1 cellular context compared by ENCODE assay signal in the genomic region with DNA sequence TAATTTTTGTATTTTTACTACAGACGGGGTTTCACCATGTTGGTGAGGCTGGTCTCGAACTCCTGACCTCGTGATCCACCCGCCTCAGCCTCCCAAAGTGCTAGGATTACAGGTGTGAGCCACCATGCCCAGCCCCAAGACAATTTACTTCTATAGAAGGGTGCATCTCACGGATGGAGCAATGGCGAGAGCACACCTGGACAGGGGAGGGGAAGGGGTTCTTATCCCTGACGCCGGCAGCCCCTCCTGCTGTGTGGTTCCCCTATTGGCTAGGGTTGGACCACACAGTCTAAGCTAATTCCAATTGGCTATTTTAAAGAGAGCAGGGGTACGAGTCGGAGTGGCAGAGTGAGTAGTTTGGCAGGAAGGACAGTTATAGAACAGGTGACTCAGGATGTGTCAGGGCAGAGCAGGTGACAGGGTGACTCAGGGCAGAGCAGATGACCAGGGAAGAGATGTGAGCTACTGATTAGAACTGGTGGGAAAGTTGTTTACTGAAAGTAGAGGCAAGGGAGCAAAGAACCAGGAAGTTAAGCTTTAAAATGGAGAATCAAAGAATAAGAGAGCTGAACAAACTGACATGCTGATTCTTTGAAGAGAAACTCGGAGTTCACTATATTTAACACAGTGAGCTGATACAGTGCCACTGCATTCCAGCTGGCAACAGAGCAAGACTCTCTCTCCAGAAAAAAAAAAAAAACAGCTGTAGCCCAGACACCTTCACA.
TF ChIP-seq lines count a peak whose summit lies in the region.

No MANE protein-coding gene starts in this region.

TF ChIP-seq in HepG2, 621 proteins besides CTCF, POLR2A, EP300 and RAD21 (continued from another document and continues in another):
- TF ChIP-seq, protein P1, sequence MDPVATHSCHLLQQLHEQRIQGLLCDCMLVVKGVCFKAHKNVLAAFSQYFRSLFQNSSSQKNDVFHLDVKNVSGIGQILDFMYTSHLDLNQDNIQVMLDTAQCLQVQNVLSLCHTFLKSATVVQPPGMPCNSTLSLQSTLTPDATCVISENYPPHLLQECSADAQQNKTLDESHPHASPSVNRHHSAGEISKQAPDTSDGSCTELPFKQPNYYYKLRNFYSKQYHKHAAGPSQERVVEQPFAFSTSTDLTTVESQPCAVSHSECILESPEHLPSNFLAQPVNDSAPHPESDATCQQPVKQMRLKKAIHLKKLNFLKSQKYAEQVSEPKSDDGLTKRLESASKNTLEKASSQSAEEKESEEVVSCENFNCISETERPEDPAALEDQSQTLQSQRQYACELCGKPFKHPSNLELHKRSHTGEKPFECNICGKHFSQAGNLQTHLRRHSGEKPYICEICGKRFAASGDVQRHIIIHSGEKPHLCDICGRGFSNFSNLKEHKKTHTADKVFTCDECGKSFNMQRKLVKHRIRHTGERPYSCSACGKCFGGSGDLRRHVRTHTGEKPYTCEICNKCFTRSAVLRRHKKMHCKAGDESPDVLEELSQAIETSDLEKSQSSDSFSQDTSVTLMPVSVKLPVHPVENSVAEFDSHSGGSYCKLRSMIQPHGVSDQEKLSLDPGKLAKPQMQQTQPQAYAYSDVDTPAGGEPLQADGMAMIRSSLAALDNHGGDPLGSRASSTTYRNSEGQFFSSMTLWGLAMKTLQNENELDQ (CRISPR knock-in tag; IDR thresholded peaks at IDR 0.05; ENCODE audit: borderline replicate concordance), result no peak
- TF ChIP-seq ZNF850 (CRISPR knock-in tag; conservative IDR thresholded peaks at IDR 0.05), result no peak
- TF ChIP-seq, protein P2, sequence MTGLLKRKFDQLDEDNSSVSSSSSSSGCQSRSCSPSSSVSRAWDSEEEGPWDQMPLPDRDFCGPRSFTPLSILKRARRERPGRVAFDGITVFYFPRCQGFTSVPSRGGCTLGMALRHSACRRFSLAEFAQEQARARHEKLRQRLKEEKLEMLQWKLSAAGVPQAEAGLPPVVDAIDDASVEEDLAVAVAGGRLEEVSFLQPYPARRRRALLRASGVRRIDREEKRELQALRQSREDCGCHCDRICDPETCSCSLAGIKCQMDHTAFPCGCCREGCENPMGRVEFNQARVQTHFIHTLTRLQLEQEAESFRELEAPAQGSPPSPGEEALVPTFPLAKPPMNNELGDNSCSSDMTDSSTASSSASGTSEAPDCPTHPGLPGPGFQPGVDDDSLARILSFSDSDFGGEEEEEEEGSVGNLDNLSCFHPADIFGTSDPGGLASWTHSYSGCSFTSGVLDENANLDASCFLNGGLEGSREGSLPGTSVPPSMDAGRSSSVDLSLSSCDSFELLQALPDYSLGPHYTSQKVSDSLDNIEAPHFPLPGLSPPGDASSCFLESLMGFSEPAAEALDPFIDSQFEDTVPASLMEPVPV (CRISPR knock-in tag; IDR thresholded peaks at IDR 0.05), result no peak
- TF ChIP-seq ATM (IDR thresholded peaks at IDR 0.05; ENCODE audit: borderline replicate concordance), result peak; percentile 95
- TF ChIP-seq, protein P3, sequence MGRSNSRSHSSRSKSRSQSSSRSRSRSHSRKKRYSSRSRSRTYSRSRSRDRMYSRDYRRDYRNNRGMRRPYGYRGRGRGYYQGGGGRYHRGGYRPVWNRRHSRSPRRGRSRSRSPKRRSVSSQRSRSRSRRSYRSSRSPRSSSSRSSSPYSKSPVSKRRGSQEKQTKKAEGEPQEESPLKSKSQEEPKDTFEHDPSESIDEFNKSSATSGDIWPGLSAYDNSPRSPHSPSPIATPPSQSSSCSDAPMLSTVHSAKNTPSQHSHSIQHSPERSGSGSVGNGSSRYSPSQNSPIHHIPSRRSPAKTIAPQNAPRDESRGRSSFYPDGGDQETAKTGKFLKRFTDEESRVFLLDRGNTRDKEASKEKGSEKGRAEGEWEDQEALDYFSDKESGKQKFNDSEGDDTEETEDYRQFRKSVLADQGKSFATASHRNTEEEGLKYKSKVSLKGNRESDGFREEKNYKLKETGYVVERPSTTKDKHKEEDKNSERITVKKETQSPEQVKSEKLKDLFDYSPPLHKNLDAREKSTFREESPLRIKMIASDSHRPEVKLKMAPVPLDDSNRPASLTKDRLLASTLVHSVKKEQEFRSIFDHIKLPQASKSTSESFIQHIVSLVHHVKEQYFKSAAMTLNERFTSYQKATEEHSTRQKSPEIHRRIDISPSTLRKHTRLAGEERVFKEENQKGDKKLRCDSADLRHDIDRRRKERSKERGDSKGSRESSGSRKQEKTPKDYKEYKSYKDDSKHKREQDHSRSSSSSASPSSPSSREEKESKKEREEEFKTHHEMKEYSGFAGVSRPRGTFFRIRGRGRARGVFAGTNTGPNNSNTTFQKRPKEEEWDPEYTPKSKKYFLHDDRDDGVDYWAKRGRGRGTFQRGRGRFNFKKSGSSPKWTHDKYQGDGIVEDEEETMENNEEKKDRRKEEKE (IDR thresholded peaks at IDR 0.05), result no peak
- no peak for TF ChIP-seq SP5 (CRISPR knock-in tag; IDR thresholded peaks at IDR 0.05; ENCODE audit: borderline replicate concordance, low read depth)
- TF ChIP-seq RBM22 (optimal IDR thresholded peaks at IDR 0.05; ENCODE audit: low read length), result no peak
- TF ChIP-seq ZNF598 (CRISPR knock-in tag; IDR thresholded peaks at IDR 0.05; ENCODE audit: borderline replicate concordance), result no peak
- no peak for TF ChIP-seq TCF12 (IDR thresholded peaks at IDR 0.05)
- no peak for TF ChIP-seq TCF12 (CRISPR knock-in tag; IDR thresholded peaks at IDR 0.05)
- TF ChIP-seq TBP (CRISPR knock-in tag; IDR thresholded peaks at IDR 0.05), result no peak
- TF ChIP-seq, protein P4, sequence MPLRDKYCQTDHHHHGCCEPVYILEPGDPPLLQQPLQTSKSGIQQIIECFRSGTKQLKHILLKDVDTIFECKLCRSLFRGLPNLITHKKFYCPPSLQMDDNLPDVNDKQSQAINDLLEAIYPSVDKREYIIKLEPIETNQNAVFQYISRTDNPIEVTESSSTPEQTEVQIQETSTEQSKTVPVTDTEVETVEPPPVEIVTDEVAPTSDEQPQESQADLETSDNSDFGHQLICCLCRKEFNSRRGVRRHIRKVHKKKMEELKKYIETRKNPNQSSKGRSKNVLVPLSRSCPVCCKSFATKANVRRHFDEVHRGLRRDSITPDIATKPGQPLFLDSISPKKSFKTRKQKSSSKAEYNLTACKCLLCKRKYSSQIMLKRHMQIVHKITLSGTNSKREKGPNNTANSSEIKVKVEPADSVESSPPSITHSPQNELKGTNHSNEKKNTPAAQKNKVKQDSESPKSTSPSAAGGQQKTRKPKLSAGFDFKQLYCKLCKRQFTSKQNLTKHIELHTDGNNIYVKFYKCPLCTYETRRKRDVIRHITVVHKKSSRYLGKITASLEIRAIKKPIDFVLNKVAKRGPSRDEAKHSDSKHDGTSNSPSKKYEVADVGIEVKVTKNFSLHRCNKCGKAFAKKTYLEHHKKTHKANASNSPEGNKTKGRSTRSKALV (CRISPR knock-in tag; IDR thresholded peaks at IDR 0.05), result no peak
- no peak for TF ChIP-seq NFE2L2 (IDR thresholded peaks at IDR 0.05; ENCODE audit: low read length)
- TF ChIP-seq, protein P5, sequence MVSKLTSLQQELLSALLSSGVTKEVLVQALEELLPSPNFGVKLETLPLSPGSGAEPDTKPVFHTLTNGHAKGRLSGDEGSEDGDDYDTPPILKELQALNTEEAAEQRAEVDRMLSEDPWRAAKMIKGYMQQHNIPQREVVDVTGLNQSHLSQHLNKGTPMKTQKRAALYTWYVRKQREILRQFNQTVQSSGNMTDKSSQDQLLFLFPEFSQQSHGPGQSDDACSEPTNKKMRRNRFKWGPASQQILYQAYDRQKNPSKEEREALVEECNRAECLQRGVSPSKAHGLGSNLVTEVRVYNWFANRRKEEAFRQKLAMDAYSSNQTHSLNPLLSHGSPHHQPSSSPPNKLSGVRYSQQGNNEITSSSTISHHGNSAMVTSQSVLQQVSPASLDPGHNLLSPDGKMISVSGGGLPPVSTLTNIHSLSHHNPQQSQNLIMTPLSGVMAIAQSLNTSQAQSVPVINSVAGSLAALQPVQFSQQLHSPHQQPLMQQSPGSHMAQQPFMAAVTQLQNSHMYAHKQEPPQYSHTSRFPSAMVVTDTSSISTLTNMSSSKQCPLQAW (CRISPR knock-in tag; IDR thresholded peaks at IDR 0.05), result peak; percentile 61
- TF ChIP-seq ZKSCAN8 (CRISPR knock-in tag; IDR thresholded peaks at IDR 0.05; ENCODE audit: borderline replicate concordance), result no peak
- TF ChIP-seq, protein P6, sequence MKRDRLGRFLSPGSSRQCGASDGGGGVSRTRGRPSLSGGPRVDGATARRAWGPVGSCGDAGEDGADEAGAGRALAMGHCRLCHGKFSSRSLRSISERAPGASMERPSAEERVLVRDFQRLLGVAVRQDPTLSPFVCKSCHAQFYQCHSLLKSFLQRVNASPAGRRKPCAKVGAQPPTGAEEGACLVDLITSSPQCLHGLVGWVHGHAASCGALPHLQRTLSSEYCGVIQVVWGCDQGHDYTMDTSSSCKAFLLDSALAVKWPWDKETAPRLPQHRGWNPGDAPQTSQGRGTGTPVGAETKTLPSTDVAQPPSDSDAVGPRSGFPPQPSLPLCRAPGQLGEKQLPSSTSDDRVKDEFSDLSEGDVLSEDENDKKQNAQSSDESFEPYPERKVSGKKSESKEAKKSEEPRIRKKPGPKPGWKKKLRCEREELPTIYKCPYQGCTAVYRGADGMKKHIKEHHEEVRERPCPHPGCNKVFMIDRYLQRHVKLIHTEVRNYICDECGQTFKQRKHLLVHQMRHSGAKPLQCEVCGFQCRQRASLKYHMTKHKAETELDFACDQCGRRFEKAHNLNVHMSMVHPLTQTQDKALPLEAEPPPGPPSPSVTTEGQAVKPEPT (CRISPR knock-in tag; IDR thresholded peaks at IDR 0.05; ENCODE audit: low read depth), result no peak
- TF ChIP-seq NR2F6 (IDR thresholded peaks at IDR 0.05), result no peak
- TF ChIP-seq NR2F6 (CRISPR knock-in tag; IDR thresholded peaks at IDR 0.05), result no peak
- no peak for TF ChIP-seq HNF4A (CRISPR knock-in tag; IDR thresholded peaks at IDR 0.05)
- no peak for TF ChIP-seq XRCC5 (optimal IDR thresholded peaks at IDR 0.05; ENCODE audit: low read length)
- peak; percentile 34; the same call in 1 of the 2 replicates for TF ChIP-seq TBX2 (CRISPR knock-in tag; IDR thresholded peaks at IDR 0.05; ENCODE audit: borderline replicate concordance)
- TF ChIP-seq, protein P7, sequence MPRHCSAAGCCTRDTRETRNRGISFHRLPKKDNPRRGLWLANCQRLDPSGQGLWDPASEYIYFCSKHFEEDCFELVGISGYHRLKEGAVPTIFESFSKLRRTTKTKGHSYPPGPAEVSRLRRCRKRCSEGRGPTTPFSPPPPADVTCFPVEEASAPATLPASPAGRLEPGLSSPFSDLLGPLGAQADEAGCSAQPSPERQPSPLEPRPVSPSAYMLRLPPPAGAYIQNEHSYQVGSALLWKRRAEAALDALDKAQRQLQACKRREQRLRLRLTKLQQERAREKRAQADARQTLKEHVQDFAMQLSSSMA (CRISPR knock-in tag; IDR thresholded peaks at IDR 0.05), result no peak
- TF ChIP-seq, protein P8, sequence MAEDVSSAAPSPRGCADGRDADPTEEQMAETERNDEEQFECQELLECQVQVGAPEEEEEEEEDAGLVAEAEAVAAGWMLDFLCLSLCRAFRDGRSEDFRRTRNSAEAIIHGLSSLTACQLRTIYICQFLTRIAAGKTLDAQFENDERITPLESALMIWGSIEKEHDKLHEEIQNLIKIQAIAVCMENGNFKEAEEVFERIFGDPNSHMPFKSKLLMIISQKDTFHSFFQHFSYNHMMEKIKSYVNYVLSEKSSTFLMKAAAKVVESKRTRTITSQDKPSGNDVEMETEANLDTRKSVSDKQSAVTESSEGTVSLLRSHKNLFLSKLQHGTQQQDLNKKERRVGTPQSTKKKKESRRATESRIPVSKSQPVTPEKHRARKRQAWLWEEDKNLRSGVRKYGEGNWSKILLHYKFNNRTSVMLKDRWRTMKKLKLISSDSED (CRISPR knock-in tag; IDR thresholded peaks at IDR 0.05), result no peak
- TF ChIP-seq MIER3 (CRISPR knock-in tag; IDR thresholded peaks at IDR 0.05; ENCODE audit: borderline replicate concordance), result 0 out of 2 replicates have a peak, but pooled peaks have one; percentile 22
- no peak for TF ChIP-seq FIP1L1 (IDR thresholded peaks at IDR 0.05; ENCODE audit: borderline replicate concordance, insufficient read depth, low read depth, low read length)
- TF ChIP-seq, protein P9, sequence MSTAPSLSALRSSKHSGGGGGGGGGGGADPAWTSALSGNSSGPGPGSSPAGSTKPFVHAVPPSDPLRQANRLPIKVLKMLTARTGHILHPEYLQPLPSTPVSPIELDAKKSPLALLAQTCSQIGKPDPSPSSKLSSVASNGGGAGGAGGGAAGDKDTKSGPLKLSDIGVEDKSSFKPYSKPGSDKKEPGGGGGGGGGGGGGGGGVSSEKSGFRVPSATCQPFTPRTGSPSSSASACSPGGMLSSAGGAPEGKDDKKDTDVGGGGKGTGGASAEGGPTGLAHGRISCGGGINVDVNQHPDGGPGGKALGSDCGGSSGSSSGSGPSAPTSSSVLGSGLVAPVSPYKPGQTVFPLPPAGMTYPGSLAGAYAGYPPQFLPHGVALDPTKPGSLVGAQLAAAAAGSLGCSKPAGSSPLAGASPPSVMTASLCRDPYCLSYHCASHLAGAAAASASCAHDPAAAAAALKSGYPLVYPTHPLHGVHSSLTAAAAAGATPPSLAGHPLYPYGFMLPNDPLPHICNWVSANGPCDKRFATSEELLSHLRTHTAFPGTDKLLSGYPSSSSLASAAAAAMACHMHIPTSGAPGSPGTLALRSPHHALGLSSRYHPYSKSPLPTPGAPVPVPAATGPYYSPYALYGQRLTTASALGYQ (CRISPR knock-in tag; IDR thresholded peaks at IDR 0.05), result no peak
- TF ChIP-seq KDM1A (CRISPR knock-in tag; IDR thresholded peaks at IDR 0.05), result no peak
- TF ChIP-seq, protein P10, sequence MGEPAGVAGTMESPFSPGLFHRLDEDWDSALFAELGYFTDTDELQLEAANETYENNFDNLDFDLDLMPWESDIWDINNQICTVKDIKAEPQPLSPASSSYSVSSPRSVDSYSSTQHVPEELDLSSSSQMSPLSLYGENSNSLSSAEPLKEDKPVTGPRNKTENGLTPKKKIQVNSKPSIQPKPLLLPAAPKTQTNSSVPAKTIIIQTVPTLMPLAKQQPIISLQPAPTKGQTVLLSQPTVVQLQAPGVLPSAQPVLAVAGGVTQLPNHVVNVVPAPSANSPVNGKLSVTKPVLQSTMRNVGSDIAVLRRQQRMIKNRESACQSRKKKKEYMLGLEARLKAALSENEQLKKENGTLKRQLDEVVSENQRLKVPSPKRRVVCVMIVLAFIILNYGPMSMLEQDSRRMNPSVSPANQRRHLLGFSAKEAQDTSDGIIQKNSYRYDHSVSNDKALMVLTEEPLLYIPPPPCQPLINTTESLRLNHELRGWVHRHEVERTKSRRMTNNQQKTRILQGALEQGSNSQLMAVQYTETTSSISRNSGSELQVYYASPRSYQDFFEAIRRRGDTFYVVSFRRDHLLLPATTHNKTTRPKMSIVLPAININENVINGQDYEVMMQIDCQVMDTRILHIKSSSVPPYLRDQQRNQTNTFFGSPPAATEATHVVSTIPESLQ (CRISPR knock-in tag; conservative IDR thresholded peaks at IDR 0.05), result no peak
- no peak for TF ChIP-seq TBL1XR1 (IDR thresholded peaks at IDR 0.05; ENCODE audit: borderline replicate concordance, low read length, partially characterized antibody)
- TF ChIP-seq TEAD2 (CRISPR knock-in tag; IDR thresholded peaks at IDR 0.05), result no peak
- TF ChIP-seq ZNF709 (CRISPR knock-in tag; IDR thresholded peaks at IDR 0.05), result no peak
- TF ChIP-seq DNMT1 (CRISPR knock-in tag; IDR thresholded peaks at IDR 0.05), result no peak
- TF ChIP-seq HES4 (CRISPR knock-in tag; IDR thresholded peaks at IDR 0.05; ENCODE audit: borderline replicate concordance), result no peak
- TF ChIP-seq, protein P11, sequence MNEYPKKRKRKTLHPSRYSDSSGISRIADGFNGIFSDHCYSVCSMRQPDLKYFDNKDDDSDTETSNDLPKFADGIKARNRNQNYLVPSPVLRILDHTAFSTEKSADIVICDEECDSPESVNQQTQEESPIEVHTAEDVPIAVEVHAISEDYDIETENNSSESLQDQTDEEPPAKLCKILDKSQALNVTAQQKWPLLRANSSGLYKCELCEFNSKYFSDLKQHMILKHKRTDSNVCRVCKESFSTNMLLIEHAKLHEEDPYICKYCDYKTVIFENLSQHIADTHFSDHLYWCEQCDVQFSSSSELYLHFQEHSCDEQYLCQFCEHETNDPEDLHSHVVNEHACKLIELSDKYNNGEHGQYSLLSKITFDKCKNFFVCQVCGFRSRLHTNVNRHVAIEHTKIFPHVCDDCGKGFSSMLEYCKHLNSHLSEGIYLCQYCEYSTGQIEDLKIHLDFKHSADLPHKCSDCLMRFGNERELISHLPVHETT (CRISPR knock-in tag; conservative IDR thresholded peaks at IDR 0.05), result no peak
- peak; percentile 34; the same call in 1 of the 2 replicates for TF ChIP-seq RAD51 (IDR thresholded peaks at IDR 0.05; ENCODE audit: borderline replicate concordance)
- no peak for TF ChIP-seq ISL2 (CRISPR knock-in tag; IDR thresholded peaks at IDR 0.05)
